1 cellular context compared by ENCODE assay signal in the genomic region with DNA sequence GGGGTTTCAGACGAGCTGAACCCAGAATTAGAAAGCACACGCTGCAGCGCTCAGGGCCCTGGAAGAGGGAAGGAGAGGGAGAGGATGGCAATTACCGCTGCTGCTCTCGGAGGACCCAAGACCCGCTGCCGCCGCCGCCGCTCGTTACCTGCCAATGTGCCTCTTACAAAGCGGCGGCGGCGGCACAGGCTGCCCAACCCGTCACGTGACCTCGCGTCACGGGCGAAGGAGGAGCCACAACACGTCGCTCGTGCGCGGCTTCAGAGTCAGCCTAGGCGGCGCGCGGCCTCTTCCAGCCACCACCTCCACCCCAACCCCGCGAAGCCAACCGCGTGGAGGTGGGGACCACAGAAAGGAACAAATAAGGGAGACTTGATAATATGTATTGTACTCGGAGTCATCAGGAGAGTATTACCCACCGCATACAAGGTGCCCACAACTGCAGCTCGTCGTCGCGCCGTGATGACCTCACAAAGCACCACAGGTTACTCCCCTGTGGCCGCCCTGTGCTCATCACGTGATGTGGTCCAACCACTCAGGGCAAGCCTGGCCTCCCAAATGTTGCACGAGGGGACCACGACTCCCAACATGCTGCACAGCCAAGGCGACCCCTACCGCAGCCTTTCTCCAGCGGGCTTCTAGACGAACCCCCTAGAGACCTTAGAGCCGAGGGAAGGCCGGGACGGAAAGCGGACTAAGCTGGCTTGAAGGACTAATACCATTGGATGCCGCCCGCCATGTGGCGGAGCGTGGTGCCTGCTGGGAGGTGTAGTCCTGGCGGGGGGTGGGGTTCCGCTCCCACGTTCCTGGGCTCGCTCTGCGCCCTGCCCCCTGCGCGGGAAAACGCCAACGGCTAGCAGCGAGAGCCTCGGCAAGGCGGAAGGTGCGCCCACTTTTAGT.
TF ChIP-seq lines count a peak whose summit lies in the region.

A gene with protein sequence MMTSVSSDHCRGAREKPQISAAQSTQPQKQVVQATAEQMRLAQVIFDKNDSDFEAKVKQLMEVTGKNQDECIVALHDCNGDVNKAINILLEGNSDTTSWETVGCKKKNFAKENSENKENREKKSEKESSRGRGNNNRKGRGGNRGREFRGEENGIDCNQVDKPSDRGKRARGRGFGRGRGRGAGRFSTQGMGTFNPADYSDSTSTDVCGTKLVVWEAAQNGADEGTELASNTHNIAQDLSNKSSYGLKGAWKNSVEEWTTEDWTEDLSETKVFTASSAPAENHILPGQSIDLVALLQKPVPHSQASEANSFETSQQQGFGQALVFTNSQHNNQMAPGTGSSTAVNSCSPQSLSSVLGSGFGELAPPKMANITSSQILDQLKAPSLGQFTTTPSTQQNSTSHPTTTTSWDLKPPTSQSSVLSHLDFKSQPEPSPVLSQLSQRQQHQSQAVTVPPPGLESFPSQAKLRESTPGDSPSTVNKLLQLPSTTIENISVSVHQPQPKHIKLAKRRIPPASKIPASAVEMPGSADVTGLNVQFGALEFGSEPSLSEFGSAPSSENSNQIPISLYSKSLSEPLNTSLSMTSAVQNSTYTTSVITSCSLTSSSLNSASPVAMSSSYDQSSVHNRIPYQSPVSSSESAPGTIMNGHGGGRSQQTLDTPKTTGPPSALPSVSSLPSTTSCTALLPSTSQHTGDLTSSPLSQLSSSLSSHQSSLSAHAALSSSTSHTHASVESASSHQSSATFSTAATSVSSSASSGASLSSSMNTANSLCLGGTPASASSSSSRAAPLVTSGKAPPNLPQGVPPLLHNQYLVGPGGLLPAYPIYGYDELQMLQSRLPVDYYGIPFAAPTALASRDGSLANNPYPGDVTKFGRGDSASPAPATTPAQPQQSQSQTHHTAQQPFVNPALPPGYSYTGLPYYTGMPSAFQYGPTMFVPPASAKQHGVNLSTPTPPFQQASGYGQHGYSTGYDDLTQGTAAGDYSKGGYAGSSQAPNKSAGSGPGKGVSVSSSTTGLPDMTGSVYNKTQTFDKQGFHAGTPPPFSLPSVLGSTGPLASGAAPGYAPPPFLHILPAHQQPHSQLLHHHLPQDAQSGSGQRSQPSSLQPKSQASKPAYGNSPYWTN (minus strand): TSS at position 158 of the 900 bp plus-strand sequence. CDS start 31,739 bp downstream, outside the sequence.

TF ChIP-seq in K562, 482 proteins besides CTCF, POLR2A, EP300 and RAD21 (continued from another document and continues in another):
- TF ChIP-seq, protein P1, sequence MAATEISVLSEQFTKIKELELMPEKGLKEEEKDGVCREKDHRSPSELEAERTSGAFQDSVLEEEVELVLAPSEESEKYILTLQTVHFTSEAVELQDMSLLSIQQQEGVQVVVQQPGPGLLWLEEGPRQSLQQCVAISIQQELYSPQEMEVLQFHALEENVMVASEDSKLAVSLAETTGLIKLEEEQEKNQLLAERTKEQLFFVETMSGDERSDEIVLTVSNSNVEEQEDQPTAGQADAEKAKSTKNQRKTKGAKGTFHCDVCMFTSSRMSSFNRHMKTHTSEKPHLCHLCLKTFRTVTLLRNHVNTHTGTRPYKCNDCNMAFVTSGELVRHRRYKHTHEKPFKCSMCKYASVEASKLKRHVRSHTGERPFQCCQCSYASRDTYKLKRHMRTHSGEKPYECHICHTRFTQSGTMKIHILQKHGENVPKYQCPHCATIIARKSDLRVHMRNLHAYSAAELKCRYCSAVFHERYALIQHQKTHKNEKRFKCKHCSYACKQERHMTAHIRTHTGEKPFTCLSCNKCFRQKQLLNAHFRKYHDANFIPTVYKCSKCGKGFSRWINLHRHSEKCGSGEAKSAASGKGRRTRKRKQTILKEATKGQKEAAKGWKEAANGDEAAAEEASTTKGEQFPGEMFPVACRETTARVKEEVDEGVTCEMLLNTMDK (IDR thresholded peaks at IDR 0.05; ENCODE audit: borderline replicate concordance, insufficient read depth, low read depth, low read length, poor library complexity, severe bottlenecking), result no peak
- TF ChIP-seq NFRKB (IDR thresholded peaks at IDR 0.05; ENCODE audit: low read depth) (no peak), TEAD2 (tag; IDR thresholded peaks at IDR 0.05) (no peak; the same call in 1 of the 2 replicates), KDM4B (IDR thresholded peaks at IDR 0.05; ENCODE audit: borderline replicate concordance in 2 of 2, low read depth in 1 of 2) (peak in 1 of 2 experiments; percentile 15; a peak in 1 of 4 replicates), ZNF212 (CRISPR knock-in tag; IDR thresholded peaks at IDR 0.05) (no peak), DACH1 (IDR thresholded peaks at IDR 0.05; ENCODE audit: partially characterized antibody) (peak; percentile 3), EZH2 (IDR thresholded peaks at IDR 0.05; ENCODE audit: borderline replicate concordance, low read depth, low read length) (no peak), ZKSCAN3 (CRISPR knock-in tag; IDR thresholded peaks at IDR 0.05) (no peak), STAG1 (CRISPR knock-in tag; IDR thresholded peaks at IDR 0.05; ENCODE audit: borderline replicate concordance) (no peak), NCOA4 (IDR thresholded peaks at IDR 0.05; ENCODE audit: partially characterized antibody) (no peak), ZC3H8 (IDR thresholded peaks at IDR 0.05) (no peak), ZNF699 (CRISPR knock-in tag; IDR thresholded peaks at IDR 0.05; ENCODE audit: insufficient replicate concordance) (no peak), GABPB2 (CRISPR knock-in tag; conservative IDR thresholded peaks at IDR 0.05) (no peak), SMC3 (conservative IDR thresholded peaks at IDR 0.05; ENCODE audit: insufficient read depth, low read depth, low read length) (no peak), PHF20 (IDR thresholded peaks at IDR 0.05; ENCODE audit: partially characterized antibody) (peak; percentile 98), ZBTB17 (CRISPR knock-in tag; IDR thresholded peaks at IDR 0.05) (no peak), ZNF551 (CRISPR knock-in tag; IDR thresholded peaks at IDR 0.05) (no peak), POU5F1 (IDR thresholded peaks at IDR 0.05; ENCODE audit: borderline replicate concordance, low read depth, low read length, partially characterized antibody) (no peak), PCBP2 (IDR thresholded peaks at IDR 0.05; ENCODE audit: low read depth, low read length, poor library complexity, severe bottlenecking) (no peak), LARP7 (IDR thresholded peaks at IDR 0.05) (no peak), ZKSCAN1 (IDR thresholded peaks at IDR 0.05; ENCODE audit: low read depth, low read length) (no peak), RBFOX2 (IDR thresholded peaks at IDR 0.05; ENCODE audit: low read depth, low read length) (peak; percentile 99), ZSCAN32 (CRISPR knock-in tag; IDR thresholded peaks at IDR 0.05) (no peak), ZFP30 (CRISPR knock-in tag; IDR thresholded peaks at IDR 0.05; ENCODE audit: borderline replicate concordance) (no peak), ZNF143 (CRISPR knock-in tag; IDR thresholded peaks at IDR 0.05) (peak; percentile 94), SRSF9 (IDR thresholded peaks at IDR 0.05; ENCODE audit: borderline replicate concordance, low read depth, low read length) (no peak), ZNF77 (CRISPR knock-in tag; IDR thresholded peaks at IDR 0.05) (no peak), FOXA1 (IDR thresholded peaks at IDR 0.05; ENCODE audit: borderline replicate concordance) (no peak), RBM39 (optimal IDR thresholded peaks at IDR 0.05; ENCODE audit: low read depth, low read length) (no peak), ZKSCAN8 (CRISPR knock-in tag; IDR thresholded peaks at IDR 0.05) (no peak)
- TF ChIP-seq, protein P2, sequence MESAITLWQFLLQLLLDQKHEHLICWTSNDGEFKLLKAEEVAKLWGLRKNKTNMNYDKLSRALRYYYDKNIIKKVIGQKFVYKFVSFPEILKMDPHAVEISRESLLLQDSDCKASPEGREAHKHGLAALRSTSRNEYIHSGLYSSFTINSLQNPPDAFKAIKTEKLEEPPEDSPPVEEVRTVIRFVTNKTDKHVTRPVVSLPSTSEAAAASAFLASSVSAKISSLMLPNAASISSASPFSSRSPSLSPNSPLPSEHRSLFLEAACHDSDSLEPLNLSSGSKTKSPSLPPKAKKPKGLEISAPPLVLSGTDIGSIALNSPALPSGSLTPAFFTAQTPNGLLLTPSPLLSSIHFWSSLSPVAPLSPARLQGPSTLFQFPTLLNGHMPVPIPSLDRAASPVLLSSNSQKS (CRISPR knock-in tag; IDR thresholded peaks at IDR 0.05), result no peak
- TF ChIP-seq, protein P3, sequence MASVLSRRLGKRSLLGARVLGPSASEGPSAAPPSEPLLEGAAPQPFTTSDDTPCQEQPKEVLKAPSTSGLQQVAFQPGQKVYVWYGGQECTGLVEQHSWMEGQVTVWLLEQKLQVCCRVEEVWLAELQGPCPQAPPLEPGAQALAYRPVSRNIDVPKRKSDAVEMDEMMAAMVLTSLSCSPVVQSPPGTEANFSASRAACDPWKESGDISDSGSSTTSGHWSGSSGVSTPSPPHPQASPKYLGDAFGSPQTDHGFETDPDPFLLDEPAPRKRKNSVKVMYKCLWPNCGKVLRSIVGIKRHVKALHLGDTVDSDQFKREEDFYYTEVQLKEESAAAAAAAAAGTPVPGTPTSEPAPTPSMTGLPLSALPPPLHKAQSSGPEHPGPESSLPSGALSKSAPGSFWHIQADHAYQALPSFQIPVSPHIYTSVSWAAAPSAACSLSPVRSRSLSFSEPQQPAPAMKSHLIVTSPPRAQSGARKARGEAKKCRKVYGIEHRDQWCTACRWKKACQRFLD (CRISPR knock-in tag; IDR thresholded peaks at IDR 0.05), result peak; percentile 47; the same call in 1 of the 2 replicates
- TF ChIP-seq, protein P4, sequence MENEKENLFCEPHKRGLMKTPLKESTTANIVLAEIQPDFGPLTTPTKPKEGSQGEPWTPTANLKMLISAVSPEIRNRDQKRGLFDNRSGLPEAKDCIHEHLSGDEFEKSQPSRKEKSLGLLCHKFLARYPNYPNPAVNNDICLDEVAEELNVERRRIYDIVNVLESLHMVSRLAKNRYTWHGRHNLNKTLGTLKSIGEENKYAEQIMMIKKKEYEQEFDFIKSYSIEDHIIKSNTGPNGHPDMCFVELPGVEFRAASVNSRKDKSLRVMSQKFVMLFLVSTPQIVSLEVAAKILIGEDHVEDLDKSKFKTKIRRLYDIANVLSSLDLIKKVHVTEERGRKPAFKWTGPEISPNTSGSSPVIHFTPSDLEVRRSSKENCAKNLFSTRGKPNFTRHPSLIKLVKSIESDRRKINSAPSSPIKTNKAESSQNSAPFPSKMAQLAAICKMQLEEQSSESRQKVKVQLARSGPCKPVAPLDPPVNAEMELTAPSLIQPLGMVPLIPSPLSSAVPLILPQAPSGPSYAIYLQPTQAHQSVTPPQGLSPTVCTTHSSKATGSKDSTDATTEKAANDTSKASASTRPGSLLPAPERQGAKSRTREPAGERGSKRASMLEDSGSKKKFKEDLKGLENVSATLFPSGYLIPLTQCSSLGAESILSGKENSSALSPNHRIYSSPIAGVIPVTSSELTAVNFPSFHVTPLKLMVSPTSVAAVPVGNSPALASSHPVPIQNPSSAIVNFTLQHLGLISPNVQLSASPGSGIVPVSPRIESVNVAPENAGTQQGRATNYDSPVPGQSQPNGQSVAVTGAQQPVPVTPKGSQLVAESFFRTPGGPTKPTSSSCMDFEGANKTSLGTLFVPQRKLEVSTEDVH (IDR thresholded peaks at IDR 0.05; ENCODE audit: low read depth, partially characterized antibody), result peak; percentile 95
- TF ChIP-seq, protein P5, sequence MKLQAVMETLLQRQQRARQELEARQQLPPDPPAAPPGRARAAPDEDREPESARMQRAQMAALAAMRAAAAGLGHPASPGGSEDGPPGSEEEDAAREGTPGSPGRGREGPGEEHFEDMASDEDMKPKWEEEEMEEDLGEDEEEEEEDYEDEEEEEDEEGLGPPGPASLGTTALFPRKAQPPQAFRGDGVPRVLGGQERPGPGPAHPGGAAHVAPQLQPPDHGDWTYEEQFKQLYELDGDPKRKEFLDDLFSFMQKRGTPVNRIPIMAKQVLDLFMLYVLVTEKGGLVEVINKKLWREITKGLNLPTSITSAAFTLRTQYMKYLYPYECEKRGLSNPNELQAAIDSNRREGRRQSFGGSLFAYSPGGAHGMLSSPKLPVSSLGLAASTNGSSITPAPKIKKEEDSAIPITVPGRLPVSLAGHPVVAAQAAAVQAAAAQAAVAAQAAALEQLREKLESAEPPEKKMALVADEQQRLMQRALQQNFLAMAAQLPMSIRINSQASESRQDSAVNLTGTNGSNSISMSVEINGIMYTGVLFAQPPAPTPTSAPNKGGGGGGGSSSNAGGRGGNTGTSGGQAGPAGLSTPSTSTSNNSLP (IDR thresholded peaks at IDR 0.05; ENCODE audit: borderline replicate concordance, low read depth, low read length), result no peak
- TF ChIP-seq, protein P6, sequence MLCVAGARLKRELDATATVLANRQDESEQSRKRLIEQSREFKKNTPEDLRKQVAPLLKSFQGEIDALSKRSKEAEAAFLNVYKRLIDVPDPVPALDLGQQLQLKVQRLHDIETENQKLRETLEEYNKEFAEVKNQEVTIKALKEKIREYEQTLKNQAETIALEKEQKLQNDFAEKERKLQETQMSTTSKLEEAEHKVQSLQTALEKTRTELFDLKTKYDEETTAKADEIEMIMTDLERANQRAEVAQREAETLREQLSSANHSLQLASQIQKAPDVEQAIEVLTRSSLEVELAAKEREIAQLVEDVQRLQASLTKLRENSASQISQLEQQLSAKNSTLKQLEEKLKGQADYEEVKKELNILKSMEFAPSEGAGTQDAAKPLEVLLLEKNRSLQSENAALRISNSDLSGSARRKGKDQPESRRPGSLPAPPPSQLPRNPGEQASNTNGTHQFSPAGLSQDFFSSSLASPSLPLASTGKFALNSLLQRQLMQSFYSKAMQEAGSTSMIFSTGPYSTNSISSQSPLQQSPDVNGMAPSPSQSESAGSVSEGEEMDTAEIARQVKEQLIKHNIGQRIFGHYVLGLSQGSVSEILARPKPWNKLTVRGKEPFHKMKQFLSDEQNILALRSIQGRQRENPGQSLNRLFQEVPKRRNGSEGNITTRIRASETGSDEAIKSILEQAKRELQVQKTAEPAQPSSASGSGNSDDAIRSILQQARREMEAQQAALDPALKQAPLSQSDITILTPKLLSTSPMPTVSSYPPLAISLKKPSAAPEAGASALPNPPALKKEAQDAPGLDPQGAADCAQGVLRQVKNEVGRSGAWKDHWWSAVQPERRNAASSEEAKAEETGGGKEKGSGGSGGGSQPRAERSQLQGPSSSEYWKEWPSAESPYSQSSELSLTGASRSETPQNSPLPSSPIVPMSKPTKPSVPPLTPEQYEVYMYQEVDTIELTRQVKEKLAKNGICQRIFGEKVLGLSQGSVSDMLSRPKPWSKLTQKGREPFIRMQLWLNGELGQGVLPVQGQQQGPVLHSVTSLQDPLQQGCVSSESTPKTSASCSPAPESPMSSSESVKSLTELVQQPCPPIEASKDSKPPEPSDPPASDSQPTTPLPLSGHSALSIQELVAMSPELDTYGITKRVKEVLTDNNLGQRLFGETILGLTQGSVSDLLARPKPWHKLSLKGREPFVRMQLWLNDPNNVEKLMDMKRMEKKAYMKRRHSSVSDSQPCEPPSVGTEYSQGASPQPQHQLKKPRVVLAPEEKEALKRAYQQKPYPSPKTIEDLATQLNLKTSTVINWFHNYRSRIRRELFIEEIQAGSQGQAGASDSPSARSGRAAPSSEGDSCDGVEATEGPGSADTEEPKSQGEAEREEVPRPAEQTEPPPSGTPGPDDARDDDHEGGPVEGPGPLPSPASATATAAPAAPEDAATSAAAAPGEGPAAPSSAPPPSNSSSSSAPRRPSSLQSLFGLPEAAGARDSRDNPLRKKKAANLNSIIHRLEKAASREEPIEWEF (CRISPR knock-in tag; IDR thresholded peaks at IDR 0.05), result no peak; the same call in 1 of the 2 replicates
- TF ChIP-seq, protein P7, sequence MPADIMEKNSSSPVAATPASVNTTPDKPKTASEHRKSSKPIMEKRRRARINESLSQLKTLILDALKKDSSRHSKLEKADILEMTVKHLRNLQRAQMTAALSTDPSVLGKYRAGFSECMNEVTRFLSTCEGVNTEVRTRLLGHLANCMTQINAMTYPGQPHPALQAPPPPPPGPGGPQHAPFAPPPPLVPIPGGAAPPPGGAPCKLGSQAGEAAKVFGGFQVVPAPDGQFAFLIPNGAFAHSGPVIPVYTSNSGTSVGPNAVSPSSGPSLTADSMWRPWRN (IDR thresholded peaks at IDR 0.05; ENCODE audit: low read depth), result no peak
